Comparison of ENCODE assay signal across 29 cellular contexts in genomic region chr4:81531410-81531809, GRCh38.
"Had no signal": no experiment of that assay in that cellular context is flagged by ENCODE, and none has a peak within 500 bp of the region (broad histone marks: within the 10 kb centered on the region; RNA-seq: fewer than 3 reads in every experiment).

No MANE protein-coding gene starts in this region.

- H3K9me3 ChIP-seq: right lobe of liver, tibial artery had no signal

- DNase-seq: dermis blood vessel endothelial cell; effector memory CD4-positive, alpha-beta T cell; erythroblast; esophagus squamous epithelium; foreskin melanocyte; glutamatergic neuron; heart right ventricle; hippocampal formation; kidney; mucosa of descending colon; naive B cell; right lobe of liver; stimulated activated CD4-positive, alpha-beta T cell treated with anti-CD3 and anti-CD28 coated beads, Interleukin-2, amount 100 ng/mL, for 24 hours; stimulated activated CD4-positive, alpha-beta T cell treated with anti-CD3 and anti-CD28 coated beads, Interleukin-4, amount 100 ng/mL, for 4 hours; stimulated activated naive CD8-positive, alpha-beta T cell treated with anti-CD3 and anti-CD28 coated beads, Interleukin-15, Interleukin-2, amounts not matched to agents 100 U/mL and 50 U/mL, for 24 hours; substantia nigra; testis; tibial artery; upper lobe of left lung had no signal

- H3K27me3 ChIP-seq: esophagus squamous epithelium, heart right ventricle, right lobe of liver, testis, tibial artery, upper lobe of left lung had no signal

- H2AFZ ChIP-seq: parathyroid adenoma had no signal

- H3K9me3 Mint-ChIP-seq: natural killer cell treated with Interleukin-12 subunit alpha and Interleukin-12 subunit beta and Interleukin-15 and Interleukin-18, amount 100 ng/mL, for 72 hours; neural crest cell had no signal

- H3K27ac ChIP-seq: coronary artery, esophagus squamous epithelium, heart right ventricle, parathyroid adenoma, right lobe of liver, testis, tibial artery, upper lobe of left lung had no signal

- H3K36me3 ChIP-seq: esophagus squamous epithelium, heart right ventricle, right lobe of liver, tibial artery, upper lobe of left lung had no signal

- H3K27me3 Mint-ChIP-seq: memory B cell; naive B cell; natural killer cell treated with Interleukin-12 subunit alpha and Interleukin-12 subunit beta and Interleukin-15 and Interleukin-18, amount 100 ng/mL, for 72 hours; stimulated activated memory B cell treated with anti-CD40 and anti-IgM and Interleukin-4, amounts not matched to agents 10 μg/mL and 1 μg/mL and 100 μg/mL, for 72 hours had no signal

- H3K4me2 ChIP-seq: smooth muscle cell had no signal

- H3K4me3 Mint-ChIP-seq: memory B cell; mesothelial cell of epicardium; naive B cell; natural killer cell treated with Interleukin-12 subunit alpha and Interleukin-12 subunit beta and Interleukin-15 and Interleukin-18, amount 100 ng/mL, for 72 hours; neural crest cell; stimulated activated memory B cell treated with anti-CD40 and anti-IgM and Interleukin-4, amounts not matched to agents 10 μg/mL and 1 μg/mL and 100 μg/mL, for 72 hours had no signal

- H3K79me2 ChIP-seq: parathyroid adenoma had no signal

- H3K9ac ChIP-seq: parathyroid adenoma had no signal

- H3K4me3 ChIP-seq: coronary artery, esophagus squamous epithelium, heart right ventricle, lung, mucosa of descending colon, right lobe of liver, smooth muscle cell, testis, tibial artery, upper lobe of left lung had no signal

- H3K4me1 Mint-ChIP-seq: memory B cell; stimulated activated memory B cell treated with anti-CD40 and anti-IgM and Interleukin-4, amounts not matched to agents 10 μg/mL and 1 μg/mL and 100 μg/mL, for 72 hours had no signal

- H3K4me1 ChIP-seq: esophagus squamous epithelium, parathyroid adenoma, right lobe of liver, testis had no signal

- H3K36me3 Mint-ChIP-seq: mesothelial cell of epicardium had no signal

- H3K27ac Mint-ChIP-seq: memory B cell; mesothelial cell of epicardium; natural killer cell treated with Interleukin-12 subunit alpha and Interleukin-12 subunit beta and Interleukin-15 and Interleukin-18, amount 100 ng/mL, for 72 hours; progenitor cell of endocrine pancreas; stimulated activated memory B cell treated with anti-CD40 and anti-IgM and Interleukin-4, amounts not matched to agents 10 μg/mL and 1 μg/mL and 100 μg/mL, for 72 hours had no signal
